24 cellular contexts compared by ENCODE assay signal in genomic region chr7:117333168-117333567, GRCh38. TPM values are rescaled to one million over a fixed set of nuclear protein-coding genes. Genes with fewer than 3 reads are reported as not detected.
"Had no signal": no experiment of that assay in that cellular context is flagged by ENCODE, and none has a peak within 500 bp of the region (broad histone marks: within the 10 kb centered on the region; RNA-seq: fewer than 3 reads in every experiment).

No MANE protein-coding gene starts in this region.

- ATAC-seq: activated CD4-positive, alpha-beta T cell treated with anti-CD3 and anti-CD28 coated beads for 36 hours; gastroesophageal sphincter; heart left ventricle had no signal

- FAIRE-seq: endothelial cell of umbilical vein, TTC549 had no signal

- H3K4me1 Mint-ChIP-seq: activated CD4-positive, alpha-beta T cell treated with anti-CD3 and anti-CD28 coated beads for 36 hours; activated naive CD8-positive, alpha-beta T cell treated with anti-CD3 and anti-CD28 coated beads for 36 hours; immature natural killer cell; nephron had no signal

- H3K9me3 Mint-ChIP-seq: T-helper 2 cell treated with Interferon-gamma antibody and Interleukin-4, amounts not matched to agents 5 μg/mL and 100 μg/mL, for 36 hours had no signal

- H3K27me3 Mint-ChIP-seq: activated naive CD8-positive, alpha-beta T cell treated with anti-CD3 and anti-CD28 coated beads for 36 hours had no signal

- H3K27ac Mint-ChIP-seq: activated CD4-positive, alpha-beta memory T cell treated with anti-CD3 and anti-CD28 coated beads for 36 hours; activated CD4-positive, alpha-beta T cell treated with anti-CD3 and anti-CD28 coated beads for 36 hours; activated naive CD8-positive, alpha-beta T cell treated with anti-CD3 and anti-CD28 coated beads for 36 hours; immature natural killer cell; nephron; T-helper 2 cell treated with Interferon-gamma antibody and Interleukin-4, amounts not matched to agents 5 μg/mL and 100 μg/mL, for 36 hours had no signal

- DNase-seq: activated CD4-positive, alpha-beta memory T cell treated with anti-CD3 and anti-CD28 coated beads for 36 hours; activated CD4-positive, alpha-beta T cell treated with anti-CD3 and anti-CD28 coated beads for 36 hours; activated naive CD4-positive, alpha-beta T cell; activated naive CD8-positive, alpha-beta T cell treated with anti-CD3 and anti-CD28 coated beads for 36 hours; activated T-cell treated with anti-CD3 and anti-CD28 coated beads for 4 hours; amniotic stem cell; effector CD4-positive, alpha-beta T cell; heart left ventricle; immature natural killer cell; kidney glomerular epithelial cell; left ventricle myocardium inferior; mammary epithelial cell; midbrain; nucleus accumbens; stimulated activated CD4-positive, alpha-beta T cell treated with anti-CD3 and anti-CD28 coated beads, Interleukin-12 subunit alpha, Interleukin-12 subunit beta, amount 100 ng/mL, for 4 hours; stimulated activated CD4-positive, alpha-beta T cell treated with anti-CD3 and anti-CD28 coated beads, Interleukin-1b, Interleukin-23, amount 100 ng/mL, for 48 hours; stimulated activated naive CD4-positive, alpha-beta T cell treated with Interleukin-2 at 50 U/mL for 16 hours; substantia nigra; transverse colon had no signal

- H3K27ac ChIP-seq: gastroesophageal sphincter, heart left ventricle, left ventricle myocardium inferior, transverse colon had no signal

- H3K27me3 ChIP-seq: gastroesophageal sphincter, transverse colon had no signal

- H3K36me3 ChIP-seq: gastroesophageal sphincter, heart left ventricle, left ventricle myocardium inferior, transverse colon had no signal

- H3K4me1 ChIP-seq: gastroesophageal sphincter, heart left ventricle, left ventricle myocardium inferior, transverse colon had no signal

- H3K4me3 ChIP-seq: gastroesophageal sphincter, heart left ventricle, left ventricle myocardium inferior, transverse colon had no signal

- H3K36me3 Mint-ChIP-seq: activated CD4-positive, alpha-beta memory T cell treated with anti-CD3 and anti-CD28 coated beads for 36 hours; activated naive CD8-positive, alpha-beta T cell treated with anti-CD3 and anti-CD28 coated beads for 36 hours had no signal

- H3K9me3 ChIP-seq: left ventricle myocardium inferior, transverse colon had no signal

- H3K4me3 Mint-ChIP-seq: activated CD4-positive, alpha-beta memory T cell treated with anti-CD3 and anti-CD28 coated beads for 36 hours; activated CD4-positive, alpha-beta T cell treated with anti-CD3 and anti-CD28 coated beads for 36 hours; activated naive CD8-positive, alpha-beta T cell treated with anti-CD3 and anti-CD28 coated beads for 36 hours; immature natural killer cell; nephron; T-helper 2 cell treated with Interferon-gamma antibody and Interleukin-4, amounts not matched to agents 5 μg/mL and 100 μg/mL, for 36 hours had no signal

RNA-seq across cellular contexts. Expression of gene WNT2, which starts 10.3 kb away (rescaled TPM):
- total RNA-seq: activated CD4-positive, alpha-beta memory T cell treated with anti-CD3 and anti-CD28 coated beads for 36 hours; activated CD4-positive, alpha-beta T cell treated with anti-CD3 and anti-CD28 coated beads for 36 hours; activated naive CD8-positive, alpha-beta T cell treated with anti-CD3 and anti-CD28 coated beads for 36 hours; endothelial cell of umbilical vein; mammary epithelial cell; transverse colon had no signal
- polyA plus RNA-seq: endothelial cell of umbilical vein, immature natural killer cell, mammary epithelial cell had no signal
